Comparison of ENCODE assay signal across 1 cellular context in the genomic region with DNA sequence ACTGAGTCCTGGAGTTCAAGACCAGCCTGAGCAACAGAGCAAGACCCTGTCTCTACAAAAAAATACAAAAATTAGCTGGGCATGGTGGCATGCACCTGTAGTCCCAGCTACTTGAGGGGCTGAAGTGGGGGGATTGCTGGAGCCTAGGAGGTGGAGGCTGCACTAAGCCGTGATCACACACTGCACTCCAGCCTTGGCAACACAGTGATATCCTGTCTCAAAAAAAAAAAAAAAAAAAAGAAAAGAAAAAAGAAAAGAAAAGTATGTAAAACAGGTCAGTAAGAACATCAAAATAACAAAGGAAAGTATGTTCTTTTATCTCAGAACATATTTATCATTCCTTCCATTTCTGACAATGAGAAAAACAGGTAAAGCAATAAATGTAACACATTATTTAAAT.
A peak's percentile ranks its signal among the peaks of the same experiment; 100 is the strongest.
TF ChIP-seq lines count a peak whose summit lies in the region.

No MANE protein-coding gene starts in this region.

TF ChIP-seq in H1, 55 proteins besides CTCF, POLR2A, EP300 and RAD21:
- TF ChIP-seq POLR2AphosphoS5 (IDR thresholded peaks at IDR 0.05; ENCODE audit: low read depth, low read length) = peak; percentile 26; the same call in 1 of the 2 replicates
